ENCODE assay signal across 1 cellular context in genomic region chr17:5486206-5487124, GRCh38.
TF ChIP-seq lines count a peak whose summit lies in the region.

A gene with protein sequence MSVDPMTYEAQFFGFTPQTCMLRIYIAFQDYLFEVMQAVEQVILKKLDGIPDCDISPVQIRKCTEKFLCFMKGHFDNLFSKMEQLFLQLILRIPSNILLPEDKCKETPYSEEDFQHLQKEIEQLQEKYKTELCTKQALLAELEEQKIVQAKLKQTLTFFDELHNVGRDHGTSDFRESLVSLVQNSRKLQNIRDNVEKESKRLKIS (plus strand): TSS chr17:5486566. CDS start chr17:5488863, 2,297 bp downstream.

TF ChIP-seq in HEK293, 187 proteins besides CTCF, POLR2A, EP300 and RAD21 (continued from another document and continues in another):
- 0 out of 2 replicates have a peak, but pooled peaks have one; percentile 34 for TF ChIP-seq KLF7 (tag by site-specific recombination; IDR thresholded peaks at IDR 0.05; ENCODE audit: borderline replicate concordance)
- peak; percentile 70 for TF ChIP-seq GLIS2 (tag by site-specific recombination; IDR thresholded peaks at IDR 0.05)
- TF ChIP-seq, protein P1, sequence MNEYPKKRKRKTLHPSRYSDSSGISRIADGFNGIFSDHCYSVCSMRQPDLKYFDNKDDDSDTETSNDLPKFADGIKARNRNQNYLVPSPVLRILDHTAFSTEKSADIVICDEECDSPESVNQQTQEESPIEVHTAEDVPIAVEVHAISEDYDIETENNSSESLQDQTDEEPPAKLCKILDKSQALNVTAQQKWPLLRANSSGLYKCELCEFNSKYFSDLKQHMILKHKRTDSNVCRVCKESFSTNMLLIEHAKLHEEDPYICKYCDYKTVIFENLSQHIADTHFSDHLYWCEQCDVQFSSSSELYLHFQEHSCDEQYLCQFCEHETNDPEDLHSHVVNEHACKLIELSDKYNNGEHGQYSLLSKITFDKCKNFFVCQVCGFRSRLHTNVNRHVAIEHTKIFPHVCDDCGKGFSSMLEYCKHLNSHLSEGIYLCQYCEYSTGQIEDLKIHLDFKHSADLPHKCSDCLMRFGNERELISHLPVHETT (tag by site-specific recombination; IDR thresholded peaks at IDR 0.05): peak; percentile 63; the same call in 1 of the 2 replicates
- no peak for TF ChIP-seq ZNF223 (tag by site-specific recombination; IDR thresholded peaks at IDR 0.05)
- TF ChIP-seq BCL11B (tag by site-specific recombination; IDR thresholded peaks at IDR 0.05; ENCODE audit: low read depth): no peak
- TF ChIP-seq ZNF248 (tag by site-specific recombination; IDR thresholded peaks at IDR 0.05): no peak
- no peak for TF ChIP-seq ZNF792 (tag by site-specific recombination; IDR thresholded peaks at IDR 0.05)
- TF ChIP-seq, protein P2, sequence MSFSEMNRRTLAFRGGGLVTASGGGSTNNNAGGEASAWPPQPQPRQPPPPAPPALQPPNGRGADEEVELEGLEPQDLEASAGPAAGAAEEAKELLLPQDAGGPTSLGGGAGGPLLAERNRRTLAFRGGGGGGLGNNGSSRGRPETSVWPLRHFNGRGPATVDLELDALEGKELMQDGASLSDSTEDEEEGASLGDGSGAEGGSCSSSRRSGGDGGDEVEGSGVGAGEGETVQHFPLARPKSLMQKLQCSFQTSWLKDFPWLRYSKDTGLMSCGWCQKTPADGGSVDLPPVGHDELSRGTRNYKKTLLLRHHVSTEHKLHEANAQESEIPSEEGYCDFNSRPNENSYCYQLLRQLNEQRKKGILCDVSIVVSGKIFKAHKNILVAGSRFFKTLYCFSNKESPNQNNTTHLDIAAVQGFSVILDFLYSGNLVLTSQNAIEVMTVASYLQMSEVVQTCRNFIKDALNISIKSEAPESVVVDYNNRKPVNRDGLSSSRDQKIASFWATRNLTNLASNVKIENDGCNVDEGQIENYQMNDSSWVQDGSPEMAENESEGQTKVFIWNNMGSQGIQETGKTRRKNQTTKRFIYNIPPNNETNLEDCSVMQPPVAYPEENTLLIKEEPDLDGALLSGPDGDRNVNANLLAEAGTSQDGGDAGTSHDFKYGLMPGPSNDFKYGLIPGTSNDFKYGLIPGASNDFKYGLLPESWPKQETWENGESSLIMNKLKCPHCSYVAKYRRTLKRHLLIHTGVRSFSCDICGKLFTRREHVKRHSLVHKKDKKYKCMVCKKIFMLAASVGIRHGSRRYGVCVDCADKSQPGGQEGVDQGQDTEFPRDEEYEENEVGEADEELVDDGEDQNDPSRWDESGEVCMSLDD (tag by site-specific recombination; IDR thresholded peaks at IDR 0.05): peak; percentile 98
- TF ChIP-seq, protein P3, sequence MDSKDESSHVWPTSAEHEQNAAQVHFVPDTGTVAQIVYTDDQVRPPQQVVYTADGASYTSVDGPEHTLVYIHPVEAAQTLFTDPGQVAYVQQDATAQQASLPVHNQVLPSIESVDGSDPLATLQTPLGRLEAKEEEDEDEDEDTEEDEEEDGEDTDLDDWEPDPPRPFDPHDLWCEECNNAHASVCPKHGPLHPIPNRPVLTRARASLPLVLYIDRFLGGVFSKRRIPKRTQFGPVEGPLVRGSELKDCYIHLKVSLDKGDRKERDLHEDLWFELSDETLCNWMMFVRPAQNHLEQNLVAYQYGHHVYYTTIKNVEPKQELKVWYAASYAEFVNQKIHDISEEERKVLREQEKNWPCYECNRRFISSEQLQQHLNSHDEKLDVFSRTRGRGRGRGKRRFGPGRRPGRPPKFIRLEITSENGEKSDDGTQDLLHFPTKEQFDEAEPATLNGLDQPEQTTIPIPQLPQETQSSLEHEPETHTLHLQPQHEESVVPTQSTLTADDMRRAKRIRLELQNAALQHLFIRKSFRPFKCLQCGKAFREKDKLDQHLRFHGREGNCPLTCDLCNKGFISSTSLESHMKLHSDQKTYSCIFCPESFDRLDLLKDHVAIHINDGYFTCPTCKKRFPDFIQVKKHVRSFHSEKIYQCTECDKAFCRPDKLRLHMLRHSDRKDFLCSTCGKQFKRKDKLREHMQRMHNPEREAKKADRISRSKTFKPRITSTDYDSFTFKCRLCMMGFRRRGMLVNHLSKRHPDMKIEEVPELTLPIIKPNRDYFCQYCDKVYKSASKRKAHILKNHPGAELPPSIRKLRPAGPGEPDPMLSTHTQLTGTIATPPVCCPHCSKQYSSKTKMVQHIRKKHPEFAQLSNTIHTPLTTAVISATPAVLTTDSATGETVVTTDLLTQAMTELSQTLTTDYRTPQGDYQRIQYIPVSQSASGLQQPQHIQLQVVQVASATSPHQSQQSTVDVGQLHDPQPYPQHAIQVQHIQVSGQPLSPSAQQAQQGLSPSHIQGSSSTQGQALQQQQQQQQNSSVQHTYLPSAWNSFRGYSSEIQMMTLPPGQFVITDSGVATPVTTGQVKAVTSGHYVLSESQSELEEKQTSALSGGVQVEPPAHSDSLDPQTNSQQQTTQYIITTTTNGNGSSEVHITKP (tag by site-specific recombination; IDR thresholded peaks at IDR 0.05): peak; percentile 77
- TF ChIP-seq ZNF341 (tag by site-specific recombination; IDR thresholded peaks at IDR 0.05; ENCODE audit: low read depth): peak; percentile 21; the same call in 1 of the 2 replicates
- TF ChIP-seq ZBTB1 (tag by site-specific recombination; IDR thresholded peaks at IDR 0.05): no peak
- TF ChIP-seq, protein P4, sequence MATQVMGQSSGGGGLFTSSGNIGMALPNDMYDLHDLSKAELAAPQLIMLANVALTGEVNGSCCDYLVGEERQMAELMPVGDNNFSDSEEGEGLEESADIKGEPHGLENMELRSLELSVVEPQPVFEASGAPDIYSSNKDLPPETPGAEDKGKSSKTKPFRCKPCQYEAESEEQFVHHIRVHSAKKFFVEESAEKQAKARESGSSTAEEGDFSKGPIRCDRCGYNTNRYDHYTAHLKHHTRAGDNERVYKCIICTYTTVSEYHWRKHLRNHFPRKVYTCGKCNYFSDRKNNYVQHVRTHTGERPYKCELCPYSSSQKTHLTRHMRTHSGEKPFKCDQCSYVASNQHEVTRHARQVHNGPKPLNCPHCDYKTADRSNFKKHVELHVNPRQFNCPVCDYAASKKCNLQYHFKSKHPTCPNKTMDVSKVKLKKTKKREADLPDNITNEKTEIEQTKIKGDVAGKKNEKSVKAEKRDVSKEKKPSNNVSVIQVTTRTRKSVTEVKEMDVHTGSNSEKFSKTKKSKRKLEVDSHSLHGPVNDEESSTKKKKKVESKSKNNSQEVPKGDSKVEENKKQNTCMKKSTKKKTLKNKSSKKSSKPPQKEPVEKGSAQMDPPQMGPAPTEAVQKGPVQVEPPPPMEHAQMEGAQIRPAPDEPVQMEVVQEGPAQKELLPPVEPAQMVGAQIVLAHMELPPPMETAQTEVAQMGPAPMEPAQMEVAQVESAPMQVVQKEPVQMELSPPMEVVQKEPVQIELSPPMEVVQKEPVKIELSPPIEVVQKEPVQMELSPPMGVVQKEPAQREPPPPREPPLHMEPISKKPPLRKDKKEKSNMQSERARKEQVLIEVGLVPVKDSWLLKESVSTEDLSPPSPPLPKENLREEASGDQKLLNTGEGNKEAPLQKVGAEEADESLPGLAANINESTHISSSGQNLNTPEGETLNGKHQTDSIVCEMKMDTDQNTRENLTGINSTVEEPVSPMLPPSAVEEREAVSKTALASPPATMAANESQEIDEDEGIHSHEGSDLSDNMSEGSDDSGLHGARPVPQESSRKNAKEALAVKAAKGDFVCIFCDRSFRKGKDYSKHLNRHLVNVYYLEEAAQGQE (tag by site-specific recombination; IDR thresholded peaks at IDR 0.05): 0 out of 2 replicates have a peak, but pooled peaks have one; percentile 31
- peak; percentile 59; the same call in 1 of the 2 replicates for TF ChIP-seq ZSCAN16 (tag by site-specific recombination; IDR thresholded peaks at IDR 0.05)
- peak; percentile 61; the same call in 1 of the 2 replicates for TF ChIP-seq ZFP37 (tag by site-specific recombination; IDR thresholded peaks at IDR 0.05)
- no peak for TF ChIP-seq ZNF112 (tag by site-specific recombination; IDR thresholded peaks at IDR 0.05)
- no peak for TF ChIP-seq ZNF426 (tag by site-specific recombination; IDR thresholded peaks at IDR 0.05)
- no peak for TF ChIP-seq ZNF785 (tag by site-specific recombination; IDR thresholded peaks at IDR 0.05)
- TF ChIP-seq ZNF549 (tag by site-specific recombination; IDR thresholded peaks at IDR 0.05): no peak
- peak; percentile 64 for TF ChIP-seq ZNF146 (tag by site-specific recombination; IDR thresholded peaks at IDR 0.05)
- no peak for TF ChIP-seq ZNF488 (tag by site-specific recombination; IDR thresholded peaks at IDR 0.05)
- no peak; the same call in 1 of the 2 replicates for TF ChIP-seq GLIS1 (tag by site-specific recombination; IDR thresholded peaks at IDR 0.05)
- TF ChIP-seq ZNF335 (tag by site-specific recombination; conservative IDR thresholded peaks at IDR 0.05): peak; percentile 99
- TF ChIP-seq ZNF239 (tag by site-specific recombination; IDR thresholded peaks at IDR 0.05): no peak
- TF ChIP-seq KLF1 (tag by site-specific recombination; IDR thresholded peaks at IDR 0.05): peak; percentile 14; the same call in 1 of the 2 replicates
- TF ChIP-seq ZNF513 (tag by site-specific recombination; IDR thresholded peaks at IDR 0.05): 0 out of 2 replicates have a peak, but pooled peaks have one; percentile 26
- TF ChIP-seq, protein P5, sequence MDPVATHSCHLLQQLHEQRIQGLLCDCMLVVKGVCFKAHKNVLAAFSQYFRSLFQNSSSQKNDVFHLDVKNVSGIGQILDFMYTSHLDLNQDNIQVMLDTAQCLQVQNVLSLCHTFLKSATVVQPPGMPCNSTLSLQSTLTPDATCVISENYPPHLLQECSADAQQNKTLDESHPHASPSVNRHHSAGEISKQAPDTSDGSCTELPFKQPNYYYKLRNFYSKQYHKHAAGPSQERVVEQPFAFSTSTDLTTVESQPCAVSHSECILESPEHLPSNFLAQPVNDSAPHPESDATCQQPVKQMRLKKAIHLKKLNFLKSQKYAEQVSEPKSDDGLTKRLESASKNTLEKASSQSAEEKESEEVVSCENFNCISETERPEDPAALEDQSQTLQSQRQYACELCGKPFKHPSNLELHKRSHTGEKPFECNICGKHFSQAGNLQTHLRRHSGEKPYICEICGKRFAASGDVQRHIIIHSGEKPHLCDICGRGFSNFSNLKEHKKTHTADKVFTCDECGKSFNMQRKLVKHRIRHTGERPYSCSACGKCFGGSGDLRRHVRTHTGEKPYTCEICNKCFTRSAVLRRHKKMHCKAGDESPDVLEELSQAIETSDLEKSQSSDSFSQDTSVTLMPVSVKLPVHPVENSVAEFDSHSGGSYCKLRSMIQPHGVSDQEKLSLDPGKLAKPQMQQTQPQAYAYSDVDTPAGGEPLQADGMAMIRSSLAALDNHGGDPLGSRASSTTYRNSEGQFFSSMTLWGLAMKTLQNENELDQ (tag by site-specific recombination; IDR thresholded peaks at IDR 0.05; ENCODE audit: low read depth): no peak
- TF ChIP-seq ZNF148 (tag by site-specific recombination; IDR thresholded peaks at IDR 0.05; ENCODE audit: borderline replicate concordance): no peak
- TF ChIP-seq ZNF121 (tag by site-specific recombination; IDR thresholded peaks at IDR 0.05): no peak
- TF ChIP-seq ZNF311 (tag by site-specific recombination; IDR thresholded peaks at IDR 0.05; ENCODE audit: borderline replicate concordance): no peak
- no peak for TF ChIP-seq ZNF548 (tag by site-specific recombination; IDR thresholded peaks at IDR 0.05)
- TF ChIP-seq ZNF585B (tag by site-specific recombination; IDR thresholded peaks at IDR 0.05): no peak
- no peak for TF ChIP-seq ZNF169 (tag by site-specific recombination; IDR thresholded peaks at IDR 0.05)
- no peak for TF ChIP-seq ZNF133 (tag by site-specific recombination; IDR thresholded peaks at IDR 0.05)
- TF ChIP-seq ZNF558 (tag by site-specific recombination; IDR thresholded peaks at IDR 0.05): no peak; the same call in 1 of the 2 replicates
- no peak for TF ChIP-seq ZNF510 (tag by site-specific recombination; IDR thresholded peaks at IDR 0.05; ENCODE audit: insufficient replicate concordance)
- no peak for TF ChIP-seq TRIM28 (IDR thresholded peaks at IDR 0.05; ENCODE audit: borderline replicate concordance, low read length)
- peak; percentile 85; the same call in 1 of the 2 replicates for TF ChIP-seq PBX3 (CRISPR knock-in tag; IDR thresholded peaks at IDR 0.05)
- TF ChIP-seq ZNF600 (tag by site-specific recombination; IDR thresholded peaks at IDR 0.05): peak; percentile 92
